8 cellular contexts compared by ENCODE assay signal in genomic region chr2:190407662-190408537, GRCh38. TPM values are rescaled to one million over a fixed set of nuclear protein-coding genes. Genes with fewer than 3 reads are reported as not detected.
DNase-seq lines count a peak whose midpoint lies in the region; ATAC-seq lines count a peak whose summit lies in the region.

Gene MFSD6, plus strand, starts transcription at chr2:190408355. Its CDS starts 27,675 bp downstream, at chr2:190436030.

- DNase-seq in NCI-H2081 (lab: John Stamatoyannopoulos, UW) (peak; percentile 51 to 66), NCI-H2081 treated with DMSO at 0.1 percent for 48 hours (lab: John Stamatoyannopoulos, UW) (no peak), NCI-H69 (lab: John Stamatoyannopoulos, UW) (peak; percentile 73), activated T-cell treated with anti-CD3 and anti-CD28 coated beads for 1 hour (ENCODE audit: low read depth) (peak; percentile 41), naive B cell (peak; percentile 47)

- peak within 1 kb of the TSS; percentile 94 to 98 for H3K27ac ChIP-seq in esophagus (ENCODE audit: low read depth in 2 of 2, low read length in 1 of 2)

- ATAC-seq in HG02970 (IDR thresholded peaks at IDR 0.05; ENCODE audit: low FRiP score, unreplicated experiment): peak; percentile 67
- ATAC-seq in naive B cell (ENCODE audit: low read depth in 2 of 2): peak; percentile 50 to 52
- ATAC-seq in stimulated activated memory B cell treated with anti-CD40 and anti-IgM and Interleukin-4, amounts not matched to agents 10 μg/mL and 1 μg/mL and 100 μg/mL, for 72 hours: peak; percentile 87

- no peaks in the 10 kb centered on the region for H3K36me3 Mint-ChIP-seq in naive B cell
- H3K36me3 Mint-ChIP-seq in stimulated activated memory B cell treated with anti-CD40 and anti-IgM and Interleukin-4, amounts not matched to agents 10 μg/mL and 1 μg/mL and 100 μg/mL, for 72 hours: no peaks in the 10 kb centered on the region

- no peaks in the 10 kb centered on the region for H3K27me3 Mint-ChIP-seq in naive B cell
- H3K27me3 Mint-ChIP-seq in stimulated activated memory B cell treated with anti-CD40 and anti-IgM and Interleukin-4, amounts not matched to agents 10 μg/mL and 1 μg/mL and 100 μg/mL, for 72 hours: no peaks in the 10 kb centered on the region

- peaks cover 0 to 6% of the 10 kb centered on the region in 2 donors for H3K4me1 ChIP-seq in esophagus (ENCODE audit: control insufficient read depth in 2 of 2, insufficient read depth in 2 of 2, low read length in 1 of 2)

- H3K4me1 Mint-ChIP-seq in naive B cell: peaks cover 17 to 25% (median 20%) of the 10 kb centered on the region in 3 donors
- H3K4me1 Mint-ChIP-seq in stimulated activated memory B cell treated with anti-CD40 and anti-IgM and Interleukin-4, amounts not matched to agents 10 μg/mL and 1 μg/mL and 100 μg/mL, for 72 hours: peaks cover 23% of the 10 kb centered on the region

- no peaks in the 10 kb centered on the region for H3K9me3 ChIP-seq in esophagus (ENCODE audit: control insufficient read depth in 2 of 2, insufficient read depth in 1 of 2, low read depth in 1 of 2, low read length in 1 of 2)

- no peaks in the 10 kb centered on the region for H3K27me3 ChIP-seq in esophagus (ENCODE audit: control insufficient read depth in 1 of 2, insufficient read depth in 2 of 2, low read length in 2 of 2)

- no peaks in the 10 kb centered on the region for H3K36me3 ChIP-seq in esophagus (ENCODE audit: control insufficient read depth in 2 of 2, insufficient read depth in 2 of 2, low read length in 1 of 2)

- peak within 1 kb of the TSS; percentile 89 to 97 (median 97) for H3K27ac Mint-ChIP-seq in naive B cell
- peak within 1 kb of the TSS; percentile 85 for H3K27ac Mint-ChIP-seq in stimulated activated memory B cell treated with anti-CD40 and anti-IgM and Interleukin-4, amounts not matched to agents 10 μg/mL and 1 μg/mL and 100 μg/mL, for 72 hours

- peak within 1 kb of the TSS; percentile 83 to 94 for H3K4me3 ChIP-seq in esophagus (ENCODE audit: low read depth in 1 of 2, low read length in 2 of 2)

- H3K9me3 Mint-ChIP-seq in naive B cell: no peaks in the 10 kb centered on the region
- H3K9me3 Mint-ChIP-seq in stimulated activated memory B cell treated with anti-CD40 and anti-IgM and Interleukin-4, amounts not matched to agents 10 μg/mL and 1 μg/mL and 100 μg/mL, for 72 hours: no peaks in the 10 kb centered on the region

- WGBS in esophagus, 2 donors: 1% methylated on average over 79 to 98 of the region's 98 CpGs

- peak within 1 kb of the TSS; percentile 78 to 95 (median 92) for H3K4me3 Mint-ChIP-seq in naive B cell
- peak within 1 kb of the TSS; percentile 82 for H3K4me3 Mint-ChIP-seq in stimulated activated memory B cell treated with anti-CD40 and anti-IgM and Interleukin-4, amounts not matched to agents 10 μg/mL and 1 μg/mL and 100 μg/mL, for 72 hours

RNA-seq across cellular contexts. Expression of gene MFSD6, which starts in this region (rescaled TPM):
- polyA plus RNA-seq in esophagus (10 to 100 TPM; 25.2 to 30.5 TPM), naive B cell (ENCODE audit: low read depth in 6 of 6) (10 to 100 TPM in 4 of 6 donors, 1 to 10 TPM in 2; 2.0 to 16.7 (median 12.0) TPM)
